In genomic region chr17:69579961-69580677, GRCh38 we compare ENCODE assay signal across 13 cellular contexts.
"Had no signal": no experiment of that assay in that cellular context is flagged by ENCODE, and none has a peak within 500 bp of the region (broad histone marks: within the 10 kb centered on the region; RNA-seq: fewer than 3 reads in every experiment).

No MANE protein-coding gene starts in this region.

- H3K4me1 ChIP-seq: suprapubic skin had no signal

- H3K9me3 Mint-ChIP-seq: activated CD4-positive, alpha-beta T cell treated with anti-CD3 and anti-CD28 coated beads, Interleukin-2, amount 10 ng/mL, durations not matched to agents 7 days and 5 days; naive thymus-derived CD8-positive, alpha-beta T cell; T-helper 1 cell treated with Interleukin-12 subunit alpha and Interleukin-12 subunit beta and Interleukin-4 antibody, amounts not matched to agents 30 μg/mL and 1 μg/mL, for 36 hours; type B pancreatic cell had no signal

- H3K36me3 ChIP-seq: suprapubic skin had no signal

- H3K27ac Mint-ChIP-seq: activated CD4-positive, alpha-beta T cell treated with anti-CD3 and anti-CD28 coated beads, Interleukin-2, amount 10 ng/mL, durations not matched to agents 7 days and 5 days; T-helper 1 cell treated with Interleukin-12 subunit alpha and Interleukin-12 subunit beta and Interleukin-4 antibody, amounts not matched to agents 30 μg/mL and 1 μg/mL, for 36 hours; type B pancreatic cell had no signal

- DNase-seq: activated CD4-positive, alpha-beta T cell treated with anti-CD3 and anti-CD28 coated beads, Interleukin-2, amount 10 ng/mL, durations not matched to agents 7 days and 5 days; activated CD8-positive, alpha-beta memory T cell treated with anti-CD3 and anti-CD28 coated beads, Interleukin-2, amount 50 U/mL, for 48 hours; activated gamma-delta T cell treated with Interleukin-2 at 50 U/mL for 16 hours; islet precursor cell; mammary epithelial cell; naive thymus-derived CD8-positive, alpha-beta T cell; nucleus accumbens; stimulated activated CD4-positive, alpha-beta T cell treated with anti-CD3 and anti-CD28 coated beads, Interleukin-4, amount 100 ng/mL, for 1 hour; stimulated activated naive CD4-positive, alpha-beta T cell had no signal

- H3K27ac ChIP-seq: suprapubic skin had no signal

- H3K36me3 Mint-ChIP-seq: naive thymus-derived CD8-positive, alpha-beta T cell; type B pancreatic cell had no signal

- H3K4me3 Mint-ChIP-seq: T-helper 1 cell treated with Interleukin-12 subunit alpha and Interleukin-12 subunit beta and Interleukin-4 antibody, amounts not matched to agents 30 μg/mL and 1 μg/mL, for 36 hours; type B pancreatic cell had no signal

- ATAC-seq: esophagus mucosa had no signal

- H3K9me3 ChIP-seq: suprapubic skin had no signal

- H3K4me3 ChIP-seq: suprapubic skin had no signal
